ENCODE assay signal across 8 cellular contexts in genomic region chr1:228488107-228488817, GRCh38. TPM values are rescaled to one million over a fixed set of nuclear protein-coding genes. Genes with fewer than 3 reads are reported as not detected.
DNase-seq lines count a peak whose midpoint lies in the region; ATAC-seq, FAIRE-seq and TF ChIP-seq lines count a peak whose summit lies in the region.

No MANE protein-coding gene starts in this region.

- H3K27me3 ChIP-seq in AG04450 (ENCODE audit: control insufficient read depth, insufficient read depth, low read length) (no peaks in the 10 kb centered on the region), HAP-1 (ENCODE audit: low read depth) (no peaks in the 10 kb centered on the region), HepG2 (ENCODE audit: control insufficient read depth in 1 of 2, insufficient read depth in 2 of 2, low read length in 2 of 2) (no peaks in the 10 kb centered on the region)

- H3K27ac ChIP-seq in AG04450 (ENCODE audit: low read depth, low read length) (no peak overlapping the region), HepG2 (ENCODE audit: extremely low read length, insufficient read depth, low read length) (no peak overlapping the region)

- H3K36me3 Mint-ChIP-seq in activated naive CD8-positive, alpha-beta T cell treated with anti-CD3 and anti-CD28 coated beads for 36 hours: peaks cover 31% of the 10 kb centered on the region
- H3K36me3 Mint-ChIP-seq in type B pancreatic cell: peaks cover 10% of the 10 kb centered on the region

- no TSS peak for BruUV-seq in HepG2 (replicated peaks; lab: Mats Ljungman, UMichigan)

- H3K27me3 Mint-ChIP-seq in activated naive CD8-positive, alpha-beta T cell treated with anti-CD3 and anti-CD28 coated beads for 36 hours: no peaks in the 10 kb centered on the region
- H3K27me3 Mint-ChIP-seq in type B pancreatic cell: no peaks in the 10 kb centered on the region

- POLR2A ChIA-PET in AG04450 (lab: Yijun Ruan, JAX): interaction anchor here (0.6 to 0.7 kb wide), 2 partner anchors 309 to 391 kb away, joined by 3 read pairs; no protein-coding TSS in a partner anchor
- POLR2A ChIA-PET in HepG2 (lab: Yijun Ruan, JAX): interaction anchor here (2.4 kb wide), 1 partner anchor 65 kb away, joined by 5 read pairs; no protein-coding TSS in a partner anchor

- no peak for TF ChIP-seq POLR2A in HepG2 (IDR thresholded peaks at IDR 0.05; ENCODE audit: insufficient read depth in 1 of 2, low read depth in 2 of 2, low read length in 2 of 2)

- TF ChIP-seq CTCF in AG04450 (IDR thresholded peaks at IDR 0.05; ENCODE audit: low read depth, low read length) (no peak), HepG2 (CRISPR knock-in tag; IDR thresholded peaks at IDR 0.05) (no peak), type B pancreatic cell (conservative IDR thresholded peaks at IDR 0.05) (no peak), GM13976 (IDR thresholded peaks at IDR 0.05; ENCODE audit: borderline replicate concordance, control extremely low read depth, extremely low read depth, insufficient read depth, missing control alignments) (no peak)

- no peaks in the 10 kb centered on the region for H3K9me3 Mint-ChIP-seq in activated naive CD8-positive, alpha-beta T cell treated with anti-CD3 and anti-CD28 coated beads for 36 hours
- no peaks in the 10 kb centered on the region for H3K9me3 Mint-ChIP-seq in type B pancreatic cell

- H3K36me3 ChIP-seq in HAP-1 (replicated peaks) (peaks cover 33% of the 10 kb centered on the region), HepG2 (replicated peaks in 1 of 2; ENCODE audit: control insufficient read depth in 1 of 2, insufficient read depth in 2 of 2, low read length in 2 of 2) (peaks cover 5 to 23% of the 10 kb centered on the region in 2 experiments; a peak in 4 of 5 replicates)

- H3K9me3 ChIP-seq in AG04450 (ENCODE audit: control insufficient read depth, insufficient read depth, low read length) (peaks cover 4% of the 10 kb centered on the region; the same call in 1 of the 2 replicates), HAP-1 (no peaks in the 10 kb centered on the region), HepG2 (ENCODE audit: low read length) (no peaks in the 10 kb centered on the region)

- H3K4me3 Mint-ChIP-seq in activated naive CD8-positive, alpha-beta T cell treated with anti-CD3 and anti-CD28 coated beads for 36 hours: peak overlapping the region; percentile 92
- H3K4me3 Mint-ChIP-seq in type B pancreatic cell: peak overlapping the region; percentile 91

- 27% methylated on average over 17 of the region's 18 CpGs for WGBS in HepG2 (ENCODE audit: low lambda C conversion rate)

- H3K4me2 ChIP-seq in HepG2 (ENCODE audit: low read depth, low read length): peak overlapping the region; percentile 88

- no peak for DNase-seq in AG04450 (ENCODE audit: low read depth, low spot score)
- DNase-seq in HAP-1 (ENCODE audit: low spot score in 2 of 2): peak in 1 of 2 experiments; percentile 14
- no peak for DNase-seq in activated naive CD8-positive, alpha-beta T cell treated with anti-CD3 and anti-CD28 coated beads for 36 hours
- no peak for DNase-seq in HepG2 (ENCODE audit: low spot score)
- DNase-seq in type B pancreatic cell (ENCODE audit: extremely low spot score, unreplicated experiment): no peak
- no peak for DNase-seq in 8988T
- DNase-seq in AG20443 (ENCODE audit: low spot score): no peak
- DNase-seq in GM13976 (ENCODE audit: low spot score): no peak

- peak overlapping the region; percentile 89; the same call in 1 of the 2 replicates for H3K9ac ChIP-seq in HepG2 (ENCODE audit: insufficient read depth, low read depth, low read length)

- H3K79me2 ChIP-seq in HepG2 (ENCODE audit: insufficient read depth, low read length): peaks cover 10% of the 10 kb centered on the region

- intact Hi-C loops in HepG2 (cut with micrococcal nuclease; ENCODE audit: unreplicated experiment): loop anchor here (5.0 kb wide), 1 partner anchor 81 kb away; the partner anchor contains the start of gene TRIM11

- H3K27ac Mint-ChIP-seq in activated naive CD8-positive, alpha-beta T cell treated with anti-CD3 and anti-CD28 coated beads for 36 hours: peak overlapping the region; percentile 91
- H3K27ac Mint-ChIP-seq in type B pancreatic cell: peak overlapping the region; percentile 78

- H3K4me3 ChIP-seq in AG04450 (ENCODE audit: low read depth, low read length) (peak overlapping the region; percentile 93), HAP-1 (peak overlapping the region; percentile 94), HepG2 (replicated peaks in 1 of 3; ENCODE audit: insufficient read depth in 1 of 3, low read depth in 2 of 3, low read length in 3 of 3) (peak overlapping the region; percentile 72 to 100 (median 93))

- no peak overlapping the region for H2AFZ ChIP-seq in HepG2 (ENCODE audit: low read length)

- FAIRE-seq in HepG2 (lab: Jason Lieb, UNC): no peak

- TF ChIP-seq RAD21 in HepG2 (CRISPR knock-in tag; IDR thresholded peaks at IDR 0.05): no peak

- H3K4me1 Mint-ChIP-seq in activated naive CD8-positive, alpha-beta T cell treated with anti-CD3 and anti-CD28 coated beads for 36 hours: peaks cover 33% of the 10 kb centered on the region
- H3K4me1 Mint-ChIP-seq in type B pancreatic cell (ENCODE audit: unreplicated experiment): peaks cover 5% of the 10 kb centered on the region

- in situ Hi-C loops in HAP-1 (cut with MboI; ENCODE audit: low sequenced_read_pairs) (no loop called here), HepG2 (cut with HindIII; ENCODE audit: extremely low pct_ligation_motif_present, low pct_unique_long_range_greater_than_20kb) (no loop called here), GM13976 (cut with MboI; ENCODE audit: low sequenced_read_pairs, unreplicated experiment) (no loop called here)

- TF ChIP-seq EP300 in HepG2 (IDR thresholded peaks at IDR 0.05; ENCODE audit: low read depth in 2 of 2, low read length in 2 of 2): no peak
- TF ChIP-seq EP300 in HepG2 (CRISPR knock-in tag; IDR thresholded peaks at IDR 0.05; ENCODE audit: borderline replicate concordance): no peak

- no peaks in the 10 kb centered on the region for H4K20me1 ChIP-seq in HepG2 (ENCODE audit: insufficient read depth, low read length)

- CTCF ChIA-PET in AG04450 (lab: Charles Lee): interaction anchor here (0.7 to 3.2 kb wide), 2 partner anchors 13 to 30 kb away, joined by 5 to 24 read pairs; a partner anchor contains a TSS
- CTCF ChIA-PET in HepG2 (lab: Yijun Ruan, JAX; ENCODE audit: low intra/inter-chr PET ratio, low total read pairs): no interaction called here

- ATAC-seq in HepG2: no peak; the same call in 2 of the 3 replicates

- H3K4me1 ChIP-seq in HAP-1 (peaks cover 22% of the 10 kb centered on the region), HepG2 (ENCODE audit: insufficient read depth, low read length) (peaks cover 44% of the 10 kb centered on the region)

TF ChIP-seq in HepG2, 621 proteins besides CTCF, POLR2A, EP300 and RAD21 (continues in another document):
- TF ChIP-seq ZNF207 (IDR thresholded peaks at IDR 0.05; ENCODE audit: borderline replicate concordance) (no peak), ZSCAN30 (CRISPR knock-in tag; IDR thresholded peaks at IDR 0.05) (no peak), BRCA1 (CRISPR knock-in tag; IDR thresholded peaks at IDR 0.05) (no peak), LBX2 (CRISPR knock-in tag; IDR thresholded peaks at IDR 0.05; ENCODE audit: borderline replicate concordance) (no peak)

RNA-seq across cellular contexts. Expression of gene RNF187, which starts 1.1 kb away (rescaled TPM):
- polyA plus RNA-seq in AG04450 (2011; rRNA removed): 77.5 and 84.0 TPM in 2 replicates
- polyA minus RNA-seq in AG04450 (2011; rRNA and poly(A)+ RNA removed): 61.3 and 65.6 TPM in 2 replicates
- total RNA-seq in activated naive CD8-positive, alpha-beta T cell treated with anti-CD3 and anti-CD28 coated beads for 36 hours: 100 to 1,000 TPM; 119 to 125 TPM
- 43.0 and 59.4 TPM in 2 replicates for total RNA-seq in HepG2 (2016; rRNA removed; fragmentation: Illumina TruSeq; extraction: Trizol)
- total RNA-seq in HepG2 (2016; cell fraction: cytosol; rRNA removed; fragmentation: Illumina TruSeq; extraction: Trizol; ENCODE audit: low read depth): 8.6 and 11.6 TPM in 2 replicates
- 41.8 and 57.0 TPM in 2 replicates for total RNA-seq in HepG2 (2016; cell fraction: insoluble cytoplasmic fraction; rRNA removed; fragmentation: Illumina TruSeq; extraction: Trizol)
- total RNA-seq in HepG2 (2016; cell fraction: membrane; rRNA removed; fragmentation: Illumina TruSeq; extraction: Trizol): 21.8 and 27.3 TPM in 2 replicates
- total RNA-seq in HepG2 (2016; cell fraction: nucleus; rRNA removed; fragmentation: Illumina TruSeq; extraction: Trizol): 22.1 and 22.9 TPM in 2 replicates
- polyA plus RNA-seq in HepG2 (2011; rRNA removed): 41.2 and 41.3 TPM in 2 replicates
- 38.3 TPM in 2 replicates for polyA plus RNA-seq in HepG2 (2011; cell fraction: cytosol; rRNA removed)
- 22.6 and 27.4 TPM in 2 replicates for polyA plus RNA-seq in HepG2 (2011; cell fraction: nucleus; rRNA removed)
- 48.3 and 79.3 TPM in 2 replicates for polyA plus RNA-seq in HepG2 (2012)
- 10.5 and 14.2 TPM in 2 replicates for polyA plus RNA-seq in HepG2 (2016; cell fraction: cytosol; fragmentation: Illumina TruSeq; extraction: Trizol; ENCODE audit: low read depth)
- 64.2 and 75.2 TPM in 2 replicates for polyA plus RNA-seq in HepG2 (2016; cell fraction: insoluble cytoplasmic fraction; fragmentation: Illumina TruSeq; extraction: Trizol; ENCODE audit: low read depth)
- 22.9 and 27.3 TPM in 2 replicates for polyA plus RNA-seq in HepG2 (2016; cell fraction: membrane; fragmentation: Illumina TruSeq; extraction: Trizol; ENCODE audit: low read depth)
- polyA plus RNA-seq in HepG2 (2016; cell fraction: nucleus; fragmentation: Illumina TruSeq; extraction: Trizol; ENCODE audit: insufficient read depth, low read depth): 45.5 and 53.2 TPM in 2 replicates
- 55.5 and 56.5 TPM in 2 replicates for polyA minus RNA-seq in HepG2 (2011; rRNA and poly(A)+ RNA removed; ENCODE audit: low replicate concordance)
- 29.7 and 36.4 TPM in 2 replicates for polyA minus RNA-seq in HepG2 (2011; cell fraction: cytosol; rRNA and poly(A)+ RNA removed)
- 16.2 and 16.4 TPM in 2 replicates for polyA minus RNA-seq in HepG2 (2011; cell fraction: nucleus; rRNA and poly(A)+ RNA removed)
- 108 and 117 TPM in 2 replicates for total RNA-seq in type B pancreatic cell (ENCODE audit: low replicate concordance)
